Comparison of ENCODE assay signal across 8 cellular contexts in genomic region chr5:134145779-134146581, GRCh38. TPM values are rescaled to one million over a fixed set of nuclear protein-coding genes. Genes with fewer than 3 reads are reported as not detected.
DNase-seq lines count a peak whose midpoint lies in the region; ATAC-seq lines count a peak whose summit lies in the region.

No MANE protein-coding gene starts in this region.

- ATAC-seq in GM19351 (IDR thresholded peaks at IDR 0.05; ENCODE audit: unreplicated experiment) (peak; percentile 72), left cardiac atrium (peak; percentile 78 to 80), HG03039 (IDR thresholded peaks at IDR 0.05; ENCODE audit: unreplicated experiment) (no peak)
- peak; percentile 79 for ATAC-seq in activated naive CD8-positive, alpha-beta T cell treated with anti-CD3 and anti-CD28 coated beads, Interleukin-2, amount 50 U/mL, for 24 hours

- CTCF ChIA-PET in CD4-positive, alpha-beta memory T cell (lab: Charles Lee; ENCODE audit: partially characterized antibody), result interaction anchor here (0.8 to 25.4 kb wide), 15 partner anchors 8 to 144 kb away, joined by 3 to 603 read pairs (median 5); no protein-coding TSS in a partner anchor

- no peak overlapping the region for H3K4me3 ChIP-seq in CD4-positive, alpha-beta memory T cell (ENCODE audit: low read length in 2 of 2)

- POLR2A ChIA-PET in CD4-positive, alpha-beta memory T cell (lab: Charles Lee; ENCODE audit: partially characterized antibody), result interaction anchor here (0.6 to 23.7 kb wide), 15 partner anchors 10 to 114 kb away, joined by 3 to 313 read pairs (median 4); partner anchors contain the start of genes PPP2CA and SKP1

- peak; percentile 74 to 83 (median 77) for DNase-seq in CD4-positive, alpha-beta memory T cell
- DNase-seq in LHCN-M2 (ENCODE audit: low read depth) (peak; percentile 56), T-helper 1 cell (peak; percentile 52 to 82 (median 69)), left cardiac atrium (peak; percentile 73), renal cortical epithelial cell (ENCODE audit: low read depth) (peak; percentile 51)
- peak; percentile 87 for DNase-seq in activated naive CD8-positive, alpha-beta T cell treated with anti-CD3 and anti-CD28 coated beads, Interleukin-2, amount 50 U/mL, for 24 hours

- H3K9me3 ChIP-seq in CD4-positive, alpha-beta memory T cell (ENCODE audit: control insufficient read depth in 1 of 2, low read length in 2 of 2), result no peaks in the 10 kb centered on the region

- no peaks in the 10 kb centered on the region for H3K27me3 Mint-ChIP-seq in CD4-positive, alpha-beta memory T cell
- no peaks in the 10 kb centered on the region for H3K27me3 Mint-ChIP-seq in activated naive CD8-positive, alpha-beta T cell treated with anti-CD3 and anti-CD28 coated beads, Interleukin-2, amount 50 U/mL, for 24 hours

- no peaks in the 10 kb centered on the region for H3K27me3 ChIP-seq in CD4-positive, alpha-beta memory T cell (ENCODE audit: insufficient read depth, low read length)

- peak overlapping the region; percentile 11 to 98 (median 89) for H3K27ac Mint-ChIP-seq in CD4-positive, alpha-beta memory T cell
- peak overlapping the region; percentile 62 for H3K27ac Mint-ChIP-seq in activated naive CD8-positive, alpha-beta T cell treated with anti-CD3 and anti-CD28 coated beads, Interleukin-2, amount 50 U/mL, for 24 hours

- H3K4me1 ChIP-seq in CD4-positive, alpha-beta memory T cell (ENCODE audit: insufficient read depth, low read length), result peaks cover 24% of the 10 kb centered on the region

- intact Hi-C loops in CD4-positive, alpha-beta memory T cell (cut with micrococcal nuclease), result loop anchor here (1.0 kb wide), 4 partner anchors 14 to 107 kb away; no protein-coding TSS in a partner anchor
- intact Hi-C loops in left cardiac atrium (cut with DNase I), result no loop called here

- H3K4me1 Mint-ChIP-seq in CD4-positive, alpha-beta memory T cell, result peaks cover 26 to 70% (median 44%) of the 10 kb centered on the region in 4 donors
- H3K4me1 Mint-ChIP-seq in activated naive CD8-positive, alpha-beta T cell treated with anti-CD3 and anti-CD28 coated beads, Interleukin-2, amount 50 U/mL, for 24 hours, result peaks cover 32% of the 10 kb centered on the region

- peaks cover 78% of the 10 kb centered on the region for H3K36me3 ChIP-seq in CD4-positive, alpha-beta memory T cell (ENCODE audit: insufficient read depth, low read length)

- H3K27ac ChIP-seq in CD4-positive, alpha-beta memory T cell (ENCODE audit: low read depth, low read length), result no peak overlapping the region

- H3K36me3 Mint-ChIP-seq in CD4-positive, alpha-beta memory T cell, result peaks cover 49 to 88% of the 10 kb centered on the region in 2 donors
- H3K36me3 Mint-ChIP-seq in activated naive CD8-positive, alpha-beta T cell treated with anti-CD3 and anti-CD28 coated beads, Interleukin-2, amount 50 U/mL, for 24 hours (ENCODE audit: low read depth), result peaks cover 34% of the 10 kb centered on the region

- H3K9me3 Mint-ChIP-seq in CD4-positive, alpha-beta memory T cell, result peaks cover 0 to 4% (median 0%) of the 10 kb centered on the region in 8 donors
- no peaks in the 10 kb centered on the region for H3K9me3 Mint-ChIP-seq in activated naive CD8-positive, alpha-beta T cell treated with anti-CD3 and anti-CD28 coated beads, Interleukin-2, amount 50 U/mL, for 24 hours

- H3K4me3 Mint-ChIP-seq in CD4-positive, alpha-beta memory T cell, result peak overlapping the region in 2 of 8 donors; percentile 26 to 30
- no peak overlapping the region for H3K4me3 Mint-ChIP-seq in activated naive CD8-positive, alpha-beta T cell treated with anti-CD3 and anti-CD28 coated beads, Interleukin-2, amount 50 U/mL, for 24 hours

RNA-seq across cellular contexts. Expression of gene SKP1, which starts 30.8 kb away (rescaled TPM):
- total RNA-seq in CD4-positive, alpha-beta memory T cell, result 100 to 1,000 TPM; 234 to 246 TPM
- polyA plus RNA-seq in CD4-positive, alpha-beta memory T cell, result 1,000 to 10,000 TPM; 1,076 to 1,639 TPM
- total RNA-seq in LHCN-M2 (2014; rRNA removed) (358 and 428 TPM in 2 replicates), left cardiac atrium (100 to 1,000 TPM; 391 to 436 TPM), renal cortical epithelial cell (254 and 668 TPM in 2 replicates)
- polyA plus RNA-seq in LHCN-M2 (2012), result 798 TPM

RNA-seq across cellular contexts. Expression of gene TCF7, which starts 31.5 kb away (rescaled TPM):
- total RNA-seq in CD4-positive, alpha-beta memory T cell, result 100 to 1,000 TPM; 770 to 841 TPM
- 100 to 1,000 TPM; 102 to 474 TPM for polyA plus RNA-seq in CD4-positive, alpha-beta memory T cell
- total RNA-seq in LHCN-M2 (2014; rRNA removed) (0.19 and 0.40 TPM in 2 replicates), left cardiac atrium (1 to 10 TPM; 2.4 to 3.3 TPM), renal cortical epithelial cell (1.0 and 2.0 TPM in 2 replicates)
- polyA plus RNA-seq in LHCN-M2 (2012), result 1.5 TPM

Comparison
In these comparisons a context has a peak if more than half of its experiments do, and no peak if none do; other contexts are left out.
1. RNA of gene TCF7, which starts 31.5 kb away (total RNA-seq): 770 to 841 TPM in CD4-positive, alpha-beta memory T cell; 2.4 to 3.3 TPM in left cardiac atrium, 1.0 to 2.0 TPM in renal cortical epithelial cell and 0.19 to 0.40 TPM in LHCN-M2; every median in the first group is over 100 times any median in the second.
2. Peak in every context shown above with its lines, with median percentiles within 50 percentile points of each other: DNase-seq.